25 cellular contexts compared by ENCODE assay signal in genomic region chr7:30996261-30996660, GRCh38. TPM values are rescaled to one million over a fixed set of nuclear protein-coding genes. Genes with fewer than 3 reads are reported as not detected.
DNase-seq lines count a peak whose midpoint lies in the region; ATAC-seq, FAIRE-seq and TF ChIP-seq lines count a peak whose summit lies in the region.
"Had no signal": no experiment of that assay in that cellular context is flagged by ENCODE, and none has a peak within 500 bp of the region (broad histone marks: within the 10 kb centered on the region; RNA-seq: fewer than 3 reads in every experiment).

No MANE protein-coding gene starts in this region.

- H3K9me1 ChIP-seq in IMR-90 (ENCODE audit: insufficient read depth, low read length): no peaks in the 10 kb centered on the region

- FAIRE-seq in pancreas (lab: Jason Lieb, UNC): no peak

- CTCF ChIA-PET in IMR-90 (lab: Yijun Ruan, JAX): no interaction called here

- H3K36me3 ChIP-seq in IMR-90 (ENCODE audit: control insufficient read depth, insufficient read depth, low read length): no peaks in the 10 kb centered on the region
- H3K36me3 ChIP-seq in heart left ventricle: no peaks in the 10 kb centered on the region
- H3K36me3 ChIP-seq in pancreas: no peaks in the 10 kb centered on the region
- H3K36me3 ChIP-seq: gastrocnemius medialis, HAP-1, SJSA1 had no signal

- H3K79me1 ChIP-seq in IMR-90 (ENCODE audit: low read depth in 1 of 2, low read length in 2 of 2): no peaks in the 10 kb centered on the region

- no peak overlapping the region for H2BK20ac ChIP-seq in IMR-90 (ENCODE audit: low read depth, low read length)

- H3K4ac ChIP-seq in IMR-90 (ENCODE audit: low read depth, low read length): no peak overlapping the region

- no peak overlapping the region for H2AK9ac ChIP-seq in IMR-90 (replicated peaks; ENCODE audit: low read depth, low read length, poor library complexity)

- no peak overlapping the region for H4K5ac ChIP-seq in IMR-90 (ENCODE audit: low read depth, low read length)

- H3K27me3 ChIP-seq in IMR-90 (ENCODE audit: control insufficient read depth, insufficient read depth, low read length) (peaks cover 5% of the 10 kb centered on the region), heart left ventricle (peaks cover 0 to 6% (median 0%) of the 10 kb centered on the region in 9 donors), pancreas (no peaks in the 10 kb centered on the region)
- H3K27me3 ChIP-seq: gastrocnemius medialis, SJSA1, testis had no signal

- H3K56ac ChIP-seq in IMR-90 (ENCODE audit: extremely low read depth, insufficient read depth, low read length): no peak overlapping the region

- no peak overlapping the region for H2BK120ac ChIP-seq in IMR-90 (ENCODE audit: low read depth, low read length)

- H3K9ac ChIP-seq in IMR-90 (ENCODE audit: low read depth, low read length): no peak overlapping the region

- BruUV-seq in IMR-90 (replicated peaks; lab: Mats Ljungman, UMichigan): no TSS peak

- H4K91ac ChIP-seq in IMR-90 (ENCODE audit: insufficient read depth, low read depth, low read length): no peak overlapping the region

- no peak overlapping the region for H3K4me3 ChIP-seq in IMR-90 (ENCODE audit: insufficient read depth, low read depth, low read length)
- H3K4me3 ChIP-seq in heart left ventricle: no peak overlapping the region
- no peak overlapping the region for H3K4me3 ChIP-seq in pancreas
- H3K4me3 ChIP-seq: gastrocnemius medialis, HAP-1, SJSA1, testis had no signal

- ATAC-seq in IMR-90 (ENCODE audit: low read depth) (no peak), heart left ventricle (peak in 3 of 4 donors; percentile 43 to 66 (median 47)), pancreas (peak in 3 of 4 donors; percentile 50 to 70 (median 51)), HG02970 (IDR thresholded peaks at IDR 0.05; ENCODE audit: low FRiP score, unreplicated experiment) (no peak)
- ATAC-seq: natural killer cell treated with Interleukin-12 subunit alpha and Interleukin-12 subunit beta and Interleukin-15 and Interleukin-18, amount 100 ng/mL, for 72 hours had no signal

- in situ Hi-C loops in IMR-90 (cut with MboI; ENCODE audit: low sequenced_read_pairs): no loop called here

- no peak for TF ChIP-seq RAD21 in IMR-90 (IDR thresholded peaks at IDR 0.05; ENCODE audit: low read length)

- no peak overlapping the region for H3K23ac ChIP-seq in IMR-90 (ENCODE audit: low read depth, low read length)

- H3K18ac ChIP-seq in IMR-90 (ENCODE audit: low read depth, low read length): no peak overlapping the region

- no peak overlapping the region for H3K4me2 ChIP-seq in IMR-90 (ENCODE audit: low read depth, low read length)

- TF ChIP-seq POLR2A in IMR-90 (IDR thresholded peaks at IDR 0.05; ENCODE audit: low read depth, low read length) (no peak), heart left ventricle (IDR thresholded peaks at IDR 0.05) (no peak)

- no peaks in the 10 kb centered on the region for H4K20me1 ChIP-seq in IMR-90 (ENCODE audit: insufficient read depth, low read length)

- dilution Hi-C loops in IMR-90 (cut with HindIII; ENCODE audit: low sequenced_read_pairs, unreplicated experiment): no loop called here

- no peak overlapping the region for H2BK15ac ChIP-seq in IMR-90 (ENCODE audit: low read depth, low read length)

- no peak overlapping the region for H2AK5ac ChIP-seq in IMR-90 (ENCODE audit: low read depth, low read length)

- POLR2A ChIA-PET in IMR-90 (lab: Charles Lee; ENCODE audit: unreplicated experiment): no interaction called here

- no peak for TF ChIP-seq CTCF in IMR-90 (conservative IDR thresholded peaks at IDR 0.05; ENCODE audit: low read depth, low read length)
- TF ChIP-seq CTCF in heart left ventricle (IDR thresholded peaks at IDR 0.05): no peak
- no peak for TF ChIP-seq CTCF in pancreas (IDR thresholded peaks at IDR 0.05)

- H4K8ac ChIP-seq in IMR-90 (ENCODE audit: low read depth in 2 of 2, low read length in 2 of 2): no peak overlapping the region

- H3K27ac ChIP-seq in IMR-90 (ENCODE audit: insufficient read depth, low read length) (no peak overlapping the region), heart left ventricle (no peak overlapping the region), pancreas (no peak overlapping the region)
- H3K27ac ChIP-seq: gastrocnemius medialis, SJSA1, testis had no signal

- no peak overlapping the region for H3K14ac ChIP-seq in IMR-90 (replicated peaks; ENCODE audit: low read depth, low read length)

- 80% methylated on average over 4 of the region's 7 CpGs; no CpG with 5 or more reads in 1 of the 2 experiments for WGBS in IMR-90 (ENCODE audit: extremely low coverage in 2 of 2, insufficient read length in 1 of 2), 2 experiments
- 77 to 81% (median 79%) methylated on average over 7 of the region's 7 CpGs for WGBS in heart left ventricle, 4 donors
- WGBS in pancreas, 2 donors: 67 to 81% methylated on average over 7 of the region's 7 CpGs

- H3K4me1 ChIP-seq in IMR-90 (ENCODE audit: control insufficient read depth, insufficient read depth, low read length): no peaks in the 10 kb centered on the region
- H3K4me1 ChIP-seq in heart left ventricle: peaks cover 0 to 8% (median 0%) of the 10 kb centered on the region in 12 donors
- H3K4me1 ChIP-seq in pancreas: no peaks in the 10 kb centered on the region
- H3K4me1 ChIP-seq: gastrocnemius medialis, HAP-1, SJSA1, testis had no signal

- H3K9me3 ChIP-seq in IMR-90 (ENCODE audit: control insufficient read depth, insufficient read depth, low read length) (no peaks in the 10 kb centered on the region; the same call in 1 of the 2 replicates), heart left ventricle (no peaks in the 10 kb centered on the region), pancreas (no peaks in the 10 kb centered on the region)
- H3K9me3 ChIP-seq: gastrocnemius medialis, HAP-1, SJSA1, testis had no signal

- intact Hi-C loops in IMR-90 (cut with micrococcal nuclease) (no loop called here), heart left ventricle (cut with DNase I) (loop anchor here in 1 of 10 donors (10.0 kb wide), 1 partner anchor 59 kb away; the partner anchor contains the start of gene ADCYAP1R1), pancreas (cut with DNase I) (no loop called here)

- no peak overlapping the region for H2AFZ ChIP-seq in IMR-90 (replicated peaks; ENCODE audit: low read length, poor library complexity)

- DNase-seq in IMR-90 (no peak), SKM-1 (lab: John Stamatoyannopoulos, UW; ENCODE audit: unreplicated experiment) (peak; percentile 51), heart left ventricle (peak in 3 of 5 donors; percentile 48 to 72 (median 68)), pancreas (peak in 2 of 6 donors; percentile 22 to 49), OCI-M2 (lab: John Stamatoyannopoulos, UW; ENCODE audit: unreplicated experiment) (no peak)
- DNase-seq in effector CD8-positive, alpha-beta T cell (lab: John Stamatoyannopoulos, UW): no peak
- DNase-seq in stimulated activated naive CD4-positive, alpha-beta T cell (lab: John Stamatoyannopoulos, UW): no peak
- DNase-seq: activated CD4-positive, alpha-beta T cell treated with anti-CD3 and anti-CD28 coated beads for 4 hours; activated naive CD4-positive, alpha-beta T cell treated with Interleukin-2 at 50 U/mL for 16 hours; activated T-cell treated with anti-CD3 and anti-CD28 coated beads, Interleukin-2, amount 50 U/mL, for 48 hours; CD4-positive, alpha-beta T cell; central memory CD4-positive, alpha-beta T cell; DMS153; GDM1; NCI-H1092 treated with DMSO at 0.1 percent for 48 hours; NCI-H1930; testis had no signal

- H2BK5ac ChIP-seq in IMR-90 (ENCODE audit: low read depth, low read length, poor library complexity, severe bottlenecking): no peak overlapping the region

TF ChIP-seq in IMR-90, 13 proteins besides CTCF, POLR2A, EP300 and RAD21:
- no peak for TF ChIP-seq USF2 (IDR thresholded peaks at IDR 0.05; ENCODE audit: low read depth, low read length)
- TF ChIP-seq CEBPB (IDR thresholded peaks at IDR 0.05; ENCODE audit: low read depth, low read length): peak; percentile 87

RNA-seq across cellular contexts. Expression of gene GHRHR, which starts 32.5 kb away (rescaled TPM):
- total RNA-seq in IMR-90 (2012; rRNA removed) (not detected in 2 replicates), heart left ventricle (not detected), pancreas (under 1 TPM in 1 of 6 donors, not detected in 5; 0.55 TPM)
- polyA plus RNA-seq in IMR-90 (2012; rRNA removed) (not detected in 2 replicates), heart left ventricle (not detected), pancreas (under 1 TPM; 0.34 to 0.47 TPM)
- not detected in 2 replicates for polyA plus RNA-seq in IMR-90 (2012; cell fraction: cytosol; rRNA removed)
- polyA plus RNA-seq in IMR-90 (2012; cell fraction: nucleus; rRNA removed; ENCODE audit: low replicate concordance): not detected in 2 replicates
- total RNA-seq: CD4-positive, alpha-beta T cell; epithelial cell of proximal tubule; gastrocnemius medialis; kidney epithelial cell; natural killer cell treated with Interleukin-12 subunit alpha and Interleukin-12 subunit beta and Interleukin-15 and Interleukin-18, amount 100 ng/mL, for 72 hours; SJSA1; skeletal muscle tissue had no signal

RNA-seq across cellular contexts. Expression of gene ADCYAP1R1, which starts 55.8 kb away (rescaled TPM):
- not detected in 2 replicates for total RNA-seq in IMR-90 (2012; rRNA removed)
- polyA plus RNA-seq in IMR-90 (2012; rRNA removed): not detected in 2 replicates
- not detected in 2 replicates for polyA plus RNA-seq in IMR-90 (2012; cell fraction: cytosol; rRNA removed)
- polyA plus RNA-seq in IMR-90 (2012; cell fraction: nucleus; rRNA removed; ENCODE audit: low replicate concordance): not detected in 2 replicates
- 1 to 10 TPM in 8 of 9 donors, under 1 TPM in 1; 0.42 to 7.7 (median 1.8) TPM for total RNA-seq in heart left ventricle
- under 1 TPM; 0.69 to 0.71 TPM for polyA plus RNA-seq in heart left ventricle
- total RNA-seq in pancreas: 1 to 10 TPM in 2 of 6 donors, under 1 TPM in 4; 0.28 to 2.7 (median 0.67) TPM
- under 1 TPM; 0.27 to 0.33 TPM for polyA plus RNA-seq in pancreas
- total RNA-seq: CD4-positive, alpha-beta T cell; epithelial cell of proximal tubule; kidney epithelial cell; natural killer cell treated with Interleukin-12 subunit alpha and Interleukin-12 subunit beta and Interleukin-15 and Interleukin-18, amount 100 ng/mL, for 72 hours; SJSA1 had no signal

Comparison
In these comparisons a context has a peak if more than half of its experiments do, and no peak if none do; other contexts are left out.
1. ATAC-seq: peak in heart left ventricle (3 of 4) and pancreas (3 of 4); none in IMR-90 (single experiment) and HG02970 (single experiment).
2. DNase-seq: peak in SKM-1 (single experiment) and heart left ventricle (3 of 5); none in IMR-90 (single experiment), effector CD8-positive, alpha-beta T cell (single experiment), stimulated activated naive CD4-positive, alpha-beta T cell (0 of 6) and OCI-M2 (single experiment).